ENCODE assay signal across 1 cellular context in the genomic region with DNA sequence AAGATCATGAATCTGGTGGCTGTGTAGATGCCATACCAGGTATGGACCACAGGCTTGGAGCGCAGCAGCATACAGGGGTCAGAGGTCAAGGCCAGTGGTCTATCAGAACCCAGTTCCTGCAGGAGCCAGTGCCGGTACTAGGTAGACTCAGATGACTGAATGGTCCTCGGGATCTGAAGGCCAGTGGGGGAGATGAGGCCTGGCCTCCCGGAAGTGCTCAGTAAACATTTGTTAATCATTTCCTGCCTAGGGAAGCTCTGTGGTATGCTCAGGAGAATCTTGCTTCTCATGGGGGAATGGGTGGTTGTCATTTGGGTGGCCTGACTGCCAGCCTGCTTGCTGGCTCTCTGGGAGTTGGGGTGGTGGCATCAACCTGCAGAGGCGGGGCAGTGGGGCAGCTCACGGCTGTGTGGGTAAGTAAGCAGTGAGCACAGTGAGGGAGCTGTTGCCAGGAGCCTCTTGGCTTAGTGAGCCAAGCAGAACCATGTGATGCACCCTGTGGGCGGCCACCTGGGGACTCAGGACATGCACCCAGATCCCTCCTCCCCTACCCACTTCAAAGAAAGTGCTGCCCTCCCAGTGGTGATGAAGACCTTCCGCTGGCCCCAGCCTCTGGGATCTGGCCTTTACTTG.
TF ChIP-seq lines count a peak whose summit lies in the region.

No MANE protein-coding gene starts in this region.

TF ChIP-seq in A549, 52 proteins besides CTCF, POLR2A, EP300 and RAD21 (continued from another document):
- no peak for TF ChIP-seq ELK1 (IDR thresholded peaks at IDR 0.05; ENCODE audit: low read depth, low read length)
- TF ChIP-seq JUNB (IDR thresholded peaks at IDR 0.05): no peak
- TF ChIP-seq NPAS2 (CRISPR knock-in tag; IDR thresholded peaks at IDR 0.05; ENCODE audit: borderline replicate concordance): no peak
- TF ChIP-seq JUN (IDR thresholded peaks at IDR 0.05): peak in 1 of 2 experiments; percentile 35; a peak in 1 of 5 replicates
- no peak for TF ChIP-seq E2F6 (IDR thresholded peaks at IDR 0.05; ENCODE audit: borderline replicate concordance, low read depth)
- no peak for TF ChIP-seq FOSL2 (IDR thresholded peaks at IDR 0.05)
- no peak for TF ChIP-seq FOSL2 (CRISPR knock-in tag; IDR thresholded peaks at IDR 0.05)
